Comparison of ENCODE assay signal across 14 cellular contexts in the genomic region with DNA sequence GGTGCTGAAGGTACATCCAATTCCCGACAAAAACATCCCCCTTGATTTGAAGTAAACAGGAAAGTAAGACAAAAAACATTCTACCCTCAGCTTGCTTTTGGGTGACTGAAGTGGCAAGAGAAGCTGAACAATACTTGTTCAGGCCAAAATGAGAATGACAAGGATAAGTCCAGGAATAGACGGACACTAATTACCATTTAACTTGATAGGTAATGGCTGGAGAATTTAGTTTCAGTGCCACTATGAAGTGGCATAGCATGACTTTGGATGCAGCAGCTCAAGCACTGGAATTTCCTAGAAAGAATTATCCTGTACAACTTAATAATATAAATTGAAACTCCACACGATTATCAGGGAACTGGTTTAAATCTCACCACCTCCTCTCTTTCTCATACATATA.
"Had no signal": no experiment of that assay in that cellular context is flagged by ENCODE, and none has a peak within 500 bp of the region (broad histone marks: within the 10 kb centered on the region; RNA-seq: fewer than 3 reads in every experiment).

No MANE protein-coding gene starts in this region.

- DNase-seq: activated B cell treated with CpG ODN at 0.5 μM for 24 hours; activated CD4-positive, alpha-beta memory T cell treated with anti-CD3 and anti-CD28 coated beads for 36 hours; activated CD4-positive, alpha-beta T cell treated with anti-CD3 and anti-CD28 coated beads for 4 hours; activated naive CD4-positive, alpha-beta T cell; activated T-cell treated with anti-CD3 and anti-CD28 coated beads for 4 hours; anterior cingulate cortex; lower lobe of right lung; nephron progenitor cell; psoas muscle; right lobe of liver; stimulated activated CD4-positive, alpha-beta T cell treated with anti-CD3 and anti-CD28 coated beads, Interleukin-4, amount 100 ng/mL, for 24 hours; stomach had no signal

- H3K9me3 ChIP-seq: lower lobe of right lung, psoas muscle, right lobe of liver, stomach had no signal

- H3K27ac ChIP-seq: coronary artery, lower lobe of right lung, psoas muscle, right lobe of liver, stomach had no signal

- H3K27me3 ChIP-seq: right lobe of liver, stomach had no signal

- H3K4me1 ChIP-seq: right lobe of liver had no signal

- H3K36me3 ChIP-seq: lower lobe of right lung, right lobe of liver, stomach had no signal

- H3K4me3 ChIP-seq: coronary artery, lower lobe of right lung, psoas muscle, right lobe of liver, smooth muscle cell, stomach had no signal

- H3K4me2 ChIP-seq: smooth muscle cell had no signal
